26 cellular contexts compared by ENCODE assay signal in the genomic region with DNA sequence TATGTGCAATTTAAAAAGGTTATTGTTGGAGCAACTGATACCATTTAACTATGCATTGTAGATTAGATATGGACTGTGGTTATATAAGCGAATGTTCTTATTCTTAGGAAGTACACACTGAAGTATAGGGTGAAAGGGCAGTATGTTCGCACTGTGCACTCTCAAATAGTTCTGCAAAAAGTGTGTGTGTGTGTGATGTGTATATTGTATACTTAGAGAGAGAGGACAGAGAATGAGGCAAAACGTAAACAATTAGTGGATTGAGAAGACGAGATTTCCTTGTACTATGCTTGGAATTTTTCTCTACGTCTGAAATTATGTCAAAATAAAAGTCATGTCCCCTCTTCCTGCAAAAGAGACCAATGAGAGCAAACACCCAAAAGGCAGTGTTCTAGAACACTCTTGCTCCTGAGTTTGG. TPM values are rescaled to one million over a fixed set of nuclear protein-coding genes. Genes with fewer than 3 reads are reported as not detected.
DNase-seq lines count a peak whose midpoint lies in the region; ATAC-seq, FAIRE-seq and TF ChIP-seq lines count a peak whose summit lies in the region.
"Had no signal": no experiment of that assay in that cellular context is flagged by ENCODE, and none has a peak within 500 bp of the region (broad histone marks: within the 10 kb centered on the region; RNA-seq: fewer than 3 reads in every experiment).

No MANE protein-coding gene starts in this region.

- H3K27ac ChIP-seq in HepG2 (ENCODE audit: extremely low read length, insufficient read depth, low read length) (no peak overlapping the region), right lobe of liver (no peak overlapping the region), liver (ENCODE audit: low read depth in 1 of 2, low read length in 2 of 2) (no peak overlapping the region), transverse colon (peak overlapping the region; percentile 48 to 66 (median 62))
- H3K27ac ChIP-seq: 22Rv1, GM23248, heart right ventricle, thoracic aorta had no signal

- TF ChIP-seq RAD21 in HepG2 (CRISPR knock-in tag; IDR thresholded peaks at IDR 0.05) (no peak), liver (IDR thresholded peaks at IDR 0.05) (no peak)

- no peaks in the 10 kb centered on the region for H3K79me2 ChIP-seq in HepG2 (ENCODE audit: insufficient read depth, low read length)

- H4K20me1 ChIP-seq in HepG2 (ENCODE audit: insufficient read depth, low read length), result no peaks in the 10 kb centered on the region

- H3K4me2 ChIP-seq in HepG2 (ENCODE audit: low read depth, low read length), result no peak overlapping the region

- H3K9ac ChIP-seq in HepG2 (ENCODE audit: insufficient read depth, low read depth, low read length) (no peak overlapping the region), liver (ENCODE audit: low read depth in 1 of 2, low read length in 2 of 2) (no peak overlapping the region)
- H3K9ac ChIP-seq: GM23248 had no signal

- H3K4me3 ChIP-seq in HepG2 (replicated peaks in 1 of 3; ENCODE audit: insufficient read depth in 1 of 3, low read depth in 2 of 3, low read length in 3 of 3) (no peak overlapping the region), right lobe of liver (no peak overlapping the region), liver (ENCODE audit: low read depth in 1 of 3, low read length in 3 of 3) (no peak overlapping the region), transverse colon (no peak overlapping the region)
- H3K4me3 ChIP-seq: GM23248, heart right ventricle, thoracic aorta had no signal

- H3K36me3 ChIP-seq in HepG2 (replicated peaks in 1 of 2; ENCODE audit: control insufficient read depth in 1 of 2, insufficient read depth in 2 of 2, low read length in 2 of 2) (no peaks in the 10 kb centered on the region), right lobe of liver (no peaks in the 10 kb centered on the region), liver (ENCODE audit: control insufficient read depth in 4 of 4, insufficient read depth in 3 of 4, low read depth in 1 of 4, low read length in 3 of 4) (no peaks in the 10 kb centered on the region), transverse colon (no peaks in the 10 kb centered on the region)
- H3K36me3 ChIP-seq: heart right ventricle, thoracic aorta had no signal

- no peak for TF ChIP-seq CTCF in HepG2 (CRISPR knock-in tag; IDR thresholded peaks at IDR 0.05)
- TF ChIP-seq CTCF in right lobe of liver (IDR thresholded peaks at IDR 0.05), result no peak
- no peak for TF ChIP-seq CTCF in liver (IDR thresholded peaks at IDR 0.05; ENCODE audit: low read depth, low read length, missing input control)
- no peak for TF ChIP-seq CTCF in transverse colon (IDR thresholded peaks at IDR 0.05)

- in situ Hi-C loops in HepG2 (cut with HindIII; ENCODE audit: extremely low pct_ligation_motif_present, low pct_unique_long_range_greater_than_20kb) (loop anchor here (10.0 kb wide), 2 partner anchors 256 to 314 kb away; no protein-coding TSS in a partner anchor), transverse colon (cut with MboI; ENCODE audit: low pct_ligation_motif_present in 1 of 4, low pct_unique_long_range_greater_than_20kb in 1 of 4, low sequenced_read_pairs in 3 of 4) (no loop called here)

- DNase-seq in HepG2 (ENCODE audit: low spot score) (no peak), right lobe of liver (no peak), dedifferentiated amniotic fluid mesenchymal stem cell (ENCODE audit: extremely low spot score) (peak; percentile 44), transverse colon (no peak), NCI-H446 (lab: John Stamatoyannopoulos, UW) (no peak)
- DNase-seq: activated CD4-positive, alpha-beta memory T cell treated with anti-CD3 and anti-CD28 coated beads, Interleukin-2, amount 10 ng/mL, durations not matched to agents 7 days and 5 days; activated CD4-positive, CD25-positive, alpha-beta regulatory T cell treated with anti-CD3 and anti-CD28 coated beads, Interleukin-2, amount 50 U/mL, for 72 hours; activated CD8-positive, alpha-beta memory T cell treated with anti-CD3 and anti-CD28 coated beads, Interleukin-2, amount 50 U/mL, for 48 hours; aorta; central memory CD4-positive, alpha-beta T cell; heart right ventricle; left cardiac atrium; naive thymus-derived CD4-positive, alpha-beta T cell; NCI-H1092; NCI-H187 treated with DMSO at 0.1 percent for 48 hours; NCI-H526; occipital lobe; RPMI8226 had no signal

- no peak for TF ChIP-seq EP300 in HepG2 (IDR thresholded peaks at IDR 0.05; ENCODE audit: low read depth in 2 of 2, low read length in 2 of 2)
- no peak for TF ChIP-seq EP300 in HepG2 (CRISPR knock-in tag; IDR thresholded peaks at IDR 0.05; ENCODE audit: borderline replicate concordance)
- no peak for TF ChIP-seq EP300 in transverse colon (IDR thresholded peaks at IDR 0.05; ENCODE audit: low read depth)

- POLR2A ChIA-PET in HepG2 (lab: Yijun Ruan, JAX), result no interaction called here

- H3K9me3 ChIP-seq in HepG2 (ENCODE audit: low read length), result no peaks in the 10 kb centered on the region
- H3K9me3 ChIP-seq in right lobe of liver, result no peaks in the 10 kb centered on the region
- no peaks in the 10 kb centered on the region for H3K9me3 ChIP-seq in liver (ENCODE audit: control insufficient read depth in 4 of 4, low read length in 3 of 4)
- H3K9me3 ChIP-seq in transverse colon, result no peaks in the 10 kb centered on the region
- H3K9me3 ChIP-seq: heart right ventricle, thoracic aorta had no signal

- WGBS in HepG2 (ENCODE audit: low lambda C conversion rate), result 4% methylated on average over 5 of the region's 5 CpGs
- WGBS in right lobe of liver (ENCODE audit: insufficient coverage, low coverage, low lambda C conversion rate, missing lambda C conversion rate), result 82% methylated on average over 5 of the region's 5 CpGs
- 75% methylated on average over 5 of the region's 5 CpGs for WGBS in liver
- WGBS in transverse colon (ENCODE audit: low coverage in 1 of 2), 2 donors, result 32 to 38% methylated on average over 5 of the region's 5 CpGs

- intact Hi-C loops in HepG2 (cut with micrococcal nuclease; ENCODE audit: unreplicated experiment), result no loop called here
- intact Hi-C loops in right lobe of liver (cut with DNase I), result loop anchor here (10.0 kb wide), 2 partner anchors 56 to 256 kb away; no protein-coding TSS in a partner anchor
- intact Hi-C loops in transverse colon (cut with DNase I; ENCODE audit: low total_unique reads), result loop anchor here (5.0 kb wide), 1 partner anchor 407 kb away; no protein-coding TSS in a partner anchor

- H3K4me1 ChIP-seq in HepG2 (ENCODE audit: insufficient read depth, low read length) (peaks cover 45% of the 10 kb centered on the region), right lobe of liver (peaks cover 0 to 14% (median 5%) of the 10 kb centered on the region in 4 donors), liver (ENCODE audit: control insufficient read depth in 4 of 4, insufficient read depth in 4 of 4, low read length in 3 of 4) (peaks cover 5 to 12% (median 7%) of the 10 kb centered on the region in 4 donors), transverse colon (peaks cover 0 to 42% (median 17%) of the 10 kb centered on the region in 4 donors)

- CTCF ChIA-PET in HepG2 (lab: Yijun Ruan, JAX; ENCODE audit: low intra/inter-chr PET ratio, low total read pairs), result no interaction called here

- TF ChIP-seq POLR2A in HepG2 (IDR thresholded peaks at IDR 0.05; ENCODE audit: insufficient read depth in 1 of 2, low read depth in 2 of 2, low read length in 2 of 2), result no peak
- no peak for TF ChIP-seq POLR2A in right lobe of liver (IDR thresholded peaks at IDR 0.05)
- no peak for TF ChIP-seq POLR2A in transverse colon (IDR thresholded peaks at IDR 0.05)

- no peak overlapping the region for H2AFZ ChIP-seq in HepG2 (ENCODE audit: low read length)
- H2AFZ ChIP-seq: GM23248 had no signal

- BruUV-seq in HepG2 (replicated peaks; lab: Mats Ljungman, UMichigan), result no TSS peak

- FAIRE-seq in HepG2 (lab: Jason Lieb, UNC), result no peak
- FAIRE-seq: GM12891 had no signal

- H3K27me3 ChIP-seq in HepG2 (ENCODE audit: control insufficient read depth in 1 of 2, insufficient read depth in 2 of 2, low read length in 2 of 2), result no peaks in the 10 kb centered on the region
- H3K27me3 ChIP-seq in right lobe of liver, result no peaks in the 10 kb centered on the region
- no peaks in the 10 kb centered on the region for H3K27me3 ChIP-seq in liver (ENCODE audit: control insufficient read depth in 4 of 4, insufficient read depth in 4 of 4, low read length in 3 of 4)
- H3K27me3 ChIP-seq in transverse colon, result no peaks in the 10 kb centered on the region
- H3K27me3 ChIP-seq: heart right ventricle had no signal

- no peak for ATAC-seq in HepG2
- no peak for ATAC-seq in right lobe of liver
- ATAC-seq in activated CD4-positive, CD25-positive, alpha-beta regulatory T cell treated with anti-CD3 and anti-CD28 coated beads, Interleukin-2, amount 50 U/mL, for 24 hours, result no peak
- ATAC-seq in HG03460 (IDR thresholded peaks at IDR 0.05; ENCODE audit: unreplicated experiment), result no peak
- ATAC-seq: activated T-helper 17 cell treated with anti-CD3 and anti-CD28 coated beads, Interleukin-2, amount 50 U/mL, for 72 hours; heart right ventricle; left cardiac atrium; naive thymus-derived CD4-positive, alpha-beta T cell had no signal

RNA-seq across cellular contexts. Expression of a gene that starts 30.4 kb away (rescaled TPM):
- total RNA-seq in HepG2 (2016; rRNA removed; fragmentation: Illumina TruSeq; extraction: Trizol) (19.4 and 28.7 TPM in 2 replicates), right lobe of liver (1 to 10 TPM; 4.5 to 7.4 (median 6.1) TPM), liver (1 to 10 TPM; 3.7 to 4.3 TPM), transverse colon (1 to 10 TPM; 5.6 to 9.6 (median 8.0) TPM)
- total RNA-seq in HepG2 (2016; cell fraction: cytosol; rRNA removed; fragmentation: Illumina TruSeq; extraction: Trizol; ENCODE audit: low read depth), result 9.0 and 9.3 TPM in 2 replicates
- 20.1 and 30.7 TPM in 2 replicates for total RNA-seq in HepG2 (2016; cell fraction: insoluble cytoplasmic fraction; rRNA removed; fragmentation: Illumina TruSeq; extraction: Trizol)
- total RNA-seq in HepG2 (2016; cell fraction: membrane; rRNA removed; fragmentation: Illumina TruSeq; extraction: Trizol), result 15.0 and 16.0 TPM in 2 replicates
- 8.0 and 8.6 TPM in 2 replicates for total RNA-seq in HepG2 (2016; cell fraction: nucleus; rRNA removed; fragmentation: Illumina TruSeq; extraction: Trizol)
- polyA plus RNA-seq in HepG2 (2011; rRNA removed) (2.8 and 5.1 TPM in 2 replicates), liver (10 to 100 TPM in 1 of 2 donors, 1 to 10 TPM in 1; 5.7 to 17.0 TPM)
- polyA plus RNA-seq in HepG2 (2011; cell fraction: cytosol; rRNA removed), result 1.7 and 2.5 TPM in 2 replicates
- 1.0 and 1.2 TPM in 2 replicates for polyA plus RNA-seq in HepG2 (2011; cell fraction: nucleus; rRNA removed)
- 6.7 and 14.3 TPM in 2 replicates for polyA plus RNA-seq in HepG2 (2012)
- 11.3 and 14.2 TPM in 2 replicates for polyA plus RNA-seq in HepG2 (2016; cell fraction: cytosol; fragmentation: Illumina TruSeq; extraction: Trizol; ENCODE audit: low read depth)
- polyA plus RNA-seq in HepG2 (2016; cell fraction: insoluble cytoplasmic fraction; fragmentation: Illumina TruSeq; extraction: Trizol; ENCODE audit: low read depth), result 33.0 and 38.8 TPM in 2 replicates
- polyA plus RNA-seq in HepG2 (2016; cell fraction: membrane; fragmentation: Illumina TruSeq; extraction: Trizol; ENCODE audit: low read depth), result 15.2 and 17.8 TPM in 2 replicates
- 12.2 and 14.0 TPM in 2 replicates for polyA plus RNA-seq in HepG2 (2016; cell fraction: nucleus; fragmentation: Illumina TruSeq; extraction: Trizol; ENCODE audit: insufficient read depth, low read depth)
- polyA minus RNA-seq in HepG2 (2011; rRNA and poly(A)+ RNA removed; ENCODE audit: low replicate concordance), result 1.8 and 3.7 TPM in 2 replicates
- 1.1 and 1.2 TPM in 2 replicates for polyA minus RNA-seq in HepG2 (2011; cell fraction: cytosol; rRNA and poly(A)+ RNA removed)
- 6.7 and 7.2 TPM in 2 replicates for polyA minus RNA-seq in HepG2 (2011; cell fraction: nucleus; rRNA and poly(A)+ RNA removed)

RNA-seq across cellular contexts. Expression of a gene that starts 30.6 kb away (rescaled TPM):
- 19.2 and 24.1 TPM in 2 replicates for total RNA-seq in HepG2 (2016; rRNA removed; fragmentation: Illumina TruSeq; extraction: Trizol)
- total RNA-seq in HepG2 (2016; cell fraction: cytosol; rRNA removed; fragmentation: Illumina TruSeq; extraction: Trizol; ENCODE audit: low read depth), result 3.7 and 5.6 TPM in 2 replicates
- 17.3 and 22.5 TPM in 2 replicates for total RNA-seq in HepG2 (2016; cell fraction: insoluble cytoplasmic fraction; rRNA removed; fragmentation: Illumina TruSeq; extraction: Trizol)
- 5.4 and 7.1 TPM in 2 replicates for total RNA-seq in HepG2 (2016; cell fraction: membrane; rRNA removed; fragmentation: Illumina TruSeq; extraction: Trizol)
- 29.8 and 32.0 TPM in 2 replicates for total RNA-seq in HepG2 (2016; cell fraction: nucleus; rRNA removed; fragmentation: Illumina TruSeq; extraction: Trizol)
- 9.4 and 13.5 TPM in 2 replicates for polyA plus RNA-seq in HepG2 (2011; rRNA removed)
- polyA plus RNA-seq in HepG2 (2011; cell fraction: cytosol; rRNA removed), result 5.6 and 7.4 TPM in 2 replicates
- 40.8 and 46.3 TPM in 2 replicates for polyA plus RNA-seq in HepG2 (2011; cell fraction: nucleus; rRNA removed)
- polyA plus RNA-seq in HepG2 (2012), result 20.6 and 22.0 TPM in 2 replicates
- 0.59 and 0.94 TPM in 2 replicates for polyA plus RNA-seq in HepG2 (2016; cell fraction: cytosol; fragmentation: Illumina TruSeq; extraction: Trizol; ENCODE audit: low read depth)
- 13.8 and 16.6 TPM in 2 replicates for polyA plus RNA-seq in HepG2 (2016; cell fraction: insoluble cytoplasmic fraction; fragmentation: Illumina TruSeq; extraction: Trizol; ENCODE audit: low read depth)
- 1.5 and 1.9 TPM in 2 replicates for polyA plus RNA-seq in HepG2 (2016; cell fraction: membrane; fragmentation: Illumina TruSeq; extraction: Trizol; ENCODE audit: low read depth)
- polyA plus RNA-seq in HepG2 (2016; cell fraction: nucleus; fragmentation: Illumina TruSeq; extraction: Trizol; ENCODE audit: insufficient read depth, low read depth), result 38.7 and 40.3 TPM in 2 replicates
- 12.4 and 15.1 TPM in 2 replicates for polyA minus RNA-seq in HepG2 (2011; rRNA and poly(A)+ RNA removed; ENCODE audit: low replicate concordance)
- polyA minus RNA-seq in HepG2 (2011; cell fraction: cytosol; rRNA and poly(A)+ RNA removed), result 7.6 and 8.9 TPM in 2 replicates
- 38.9 and 54.2 TPM in 2 replicates for polyA minus RNA-seq in HepG2 (2011; cell fraction: nucleus; rRNA and poly(A)+ RNA removed)
- 10 to 100 TPM; 14.4 to 23.1 (median 20.0) TPM for total RNA-seq in right lobe of liver
- 10 to 100 TPM; 12.7 to 26.7 TPM for total RNA-seq in liver
- 10 to 100 TPM; 12.9 to 15.4 TPM for polyA plus RNA-seq in liver
- 100 to 1,000 TPM in 1 of 4 donors, 10 to 100 TPM in 3; 30.7 to 287 (median 46.6) TPM for total RNA-seq in transverse colon

Comparison
In these comparisons a context has a peak if more than half of its experiments do, and no peak if none do; other contexts are left out.
1. H3K27ac ChIP-seq: peak in transverse colon (4 of 4); none in HepG2 (single experiment), right lobe of liver (0 of 3) and liver (0 of 2).